22 cellular contexts compared by ENCODE assay signal in the genomic region with DNA sequence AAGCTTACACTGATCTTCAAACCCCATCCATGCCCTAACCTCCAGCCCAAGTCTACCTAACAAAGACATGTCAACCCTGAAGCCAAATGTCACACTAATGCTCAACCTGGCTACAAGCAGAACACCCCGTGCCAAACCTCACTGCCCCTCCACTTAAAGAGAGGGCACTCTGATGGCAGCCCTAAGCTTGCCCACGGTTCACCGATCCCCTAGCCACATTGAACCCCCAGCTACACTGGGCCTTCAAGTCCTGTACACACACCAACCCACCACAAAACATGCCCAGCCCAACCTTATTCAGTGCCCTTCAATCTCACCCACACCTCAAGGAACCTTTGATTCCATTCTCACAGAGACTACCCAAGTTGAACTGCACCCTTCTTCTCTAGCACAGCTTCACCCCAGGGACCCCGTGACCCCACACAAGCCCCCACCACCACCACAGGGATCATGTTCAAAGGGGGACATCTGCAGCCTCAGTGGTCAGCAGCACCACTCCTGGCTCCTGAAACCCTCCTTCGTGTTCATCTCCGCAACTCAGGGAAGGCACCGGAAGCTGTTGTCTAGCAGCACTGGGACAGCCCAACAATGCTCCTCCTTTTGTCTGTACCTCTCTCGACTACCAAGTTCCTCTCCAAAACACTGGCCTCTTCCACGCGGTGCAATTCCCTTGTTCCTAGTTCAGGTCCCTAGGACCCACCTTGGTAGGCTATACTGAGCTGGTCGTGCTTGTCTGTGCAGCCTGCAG.
DNase-seq lines count a peak whose midpoint lies in the region; ATAC-seq and TF ChIP-seq lines count a peak whose summit lies in the region.
"Had no signal": no experiment of that assay in that cellular context is flagged by ENCODE, and none has a peak within 500 bp of the region (broad histone marks: within the 10 kb centered on the region; RNA-seq: fewer than 3 reads in every experiment).

No MANE protein-coding gene starts in this region.

- TF ChIP-seq POLR2A in esophagus muscularis mucosa (IDR thresholded peaks at IDR 0.05; ENCODE audit: low read depth), result no peak

- H3K36me3 Mint-ChIP-seq in activated CD4-positive, alpha-beta T cell treated with anti-CD3 and anti-CD28 coated beads, Interleukin-2, amount 10 ng/mL, durations not matched to agents 24 days and 14 days (ENCODE audit: low read depth), result no peaks in the 10 kb centered on the region
- H3K36me3 Mint-ChIP-seq: CD8-positive, alpha-beta memory T cell; IgD-negative memory B cell had no signal

- no peak overlapping the region for H3K4me3 ChIP-seq in H7 (ENCODE audit: insufficient read depth, low read depth, low read length)
- H3K4me3 ChIP-seq in esophagus muscularis mucosa, result no peak overlapping the region
- H3K4me3 ChIP-seq in tibial artery, result no peak overlapping the region
- H3K4me3 ChIP-seq: BLaER1, Peyer's patch had no signal

- no peak overlapping the region for H3K4me3 Mint-ChIP-seq in activated CD4-positive, alpha-beta T cell treated with anti-CD3 and anti-CD28 coated beads, Interleukin-2, amount 10 ng/mL, durations not matched to agents 24 days and 14 days
- H3K4me3 Mint-ChIP-seq: CD8-positive, alpha-beta memory T cell; IgD-negative memory B cell had no signal

- no peaks in the 10 kb centered on the region for H3K9me3 Mint-ChIP-seq in activated CD4-positive, alpha-beta T cell treated with anti-CD3 and anti-CD28 coated beads, Interleukin-2, amount 10 ng/mL, durations not matched to agents 24 days and 14 days
- H3K9me3 Mint-ChIP-seq: CD8-positive, alpha-beta memory T cell; IgD-negative memory B cell had no signal

- no peaks in the 10 kb centered on the region for H3K27me3 ChIP-seq in H7 (ENCODE audit: control insufficient read depth, insufficient read depth, low read length)
- H3K27me3 ChIP-seq in esophagus muscularis mucosa, result peaks cover 0 to 9% (median 0%) of the 10 kb centered on the region in 4 donors
- H3K27me3 ChIP-seq in tibial artery, result no peaks in the 10 kb centered on the region
- H3K27me3 ChIP-seq: BLaER1, Peyer's patch had no signal

- no peaks in the 10 kb centered on the region for H3K27me3 Mint-ChIP-seq in activated CD4-positive, alpha-beta T cell treated with anti-CD3 and anti-CD28 coated beads, Interleukin-2, amount 10 ng/mL, durations not matched to agents 24 days and 14 days

- no peak for ATAC-seq in SK-N-SH treated with all-trans-retinoic acid at 6 μM for 48 hours
- ATAC-seq: Right ventricle myocardium inferior had no signal

- TF ChIP-seq CTCF in esophagus muscularis mucosa (IDR thresholded peaks at IDR 0.05) (no peak), tibial artery (IDR thresholded peaks at IDR 0.05) (no peak)

- DNase-seq in activated CD4-positive, alpha-beta T cell treated with anti-CD3 and anti-CD28 coated beads, Interleukin-2, amount 10 ng/mL, durations not matched to agents 24 days and 14 days, result peak; percentile 31
- no peak for DNase-seq in activated CD4-positive, alpha-beta T cell treated with anti-CD3 and anti-CD28 coated beads for 4 hours
- peak; percentile 10 for DNase-seq in H7
- peak; percentile 55 for DNase-seq in esophagus muscularis mucosa (ENCODE audit: extremely low spot score)
- DNase-seq in posterior vena cava (ENCODE audit: low spot score), result peak; percentile 56
- DNase-seq in NK-92 treated with Interleukin-12 subunit alpha and Interleukin-12 subunit beta, amount 100 ng/mL, for 24 hours (lab: John Stamatoyannopoulos, UW), result no peak
- no peak for DNase-seq in tibial artery
- DNase-seq: 8988T; CD8-positive, alpha-beta memory T cell; DND-41; Kasumi-1; MM.1S; NCI-H1105 treated with DMSO at 0.1 percent for 48 hours; NCI-H1694 treated with DMSO at 0.1 percent for 48 hours; NCI-H2107; NCI-H2227 treated with DMSO at 0.1 percent for 48 hours; NCI-H524 treated with DMSO at 0.1 percent for 48 hours; Peyer's patch had no signal

- TF ChIP-seq EP300 in esophagus muscularis mucosa (IDR thresholded peaks at IDR 0.05), result no peak

- H3K27ac ChIP-seq in esophagus muscularis mucosa (replicated peaks in 1 of 4) (no peak overlapping the region), tibial artery (no peak overlapping the region)
- H3K27ac ChIP-seq: BLaER1 had no signal

- no peaks in the 10 kb centered on the region for H3K4me1 Mint-ChIP-seq in activated CD4-positive, alpha-beta T cell treated with anti-CD3 and anti-CD28 coated beads, Interleukin-2, amount 10 ng/mL, durations not matched to agents 24 days and 14 days
- H3K4me1 Mint-ChIP-seq: CD8-positive, alpha-beta memory T cell had no signal

- H3K9me3 ChIP-seq in esophagus muscularis mucosa (no peaks in the 10 kb centered on the region), tibial artery (no peaks in the 10 kb centered on the region)
- H3K9me3 ChIP-seq: BLaER1, Peyer's patch had no signal

- WGBS in esophagus muscularis mucosa, result 89% methylated on average over 10 of the region's 11 CpGs

- H3K36me3 ChIP-seq in H7 (replicated peaks; ENCODE audit: control insufficient read depth, insufficient read depth, low read length) (no peaks in the 10 kb centered on the region), esophagus muscularis mucosa (no peaks in the 10 kb centered on the region), tibial artery (no peaks in the 10 kb centered on the region)
- H3K36me3 ChIP-seq: BLaER1, Peyer's patch had no signal

- intact Hi-C loops in activated CD4-positive, alpha-beta T cell treated with anti-CD3 and anti-CD28 coated beads, Interleukin-2, amount 10 ng/mL, durations not matched to agents 24 days and 14 days (cut with micrococcal nuclease), result no loop called here
- intact Hi-C loops in esophagus muscularis mucosa (cut with DNase I) (loop anchor here (5.0 to 10.0 kb wide), 3 partner anchors 218 to 816 kb away; a partner anchor contains a TSS), posterior vena cava (cut with DNase I) (loop anchor here in 1 of 2 donors (5.0 kb wide), 1 partner anchor 218 kb away; a partner anchor contains a TSS), tibial artery (cut with DNase I; ENCODE audit: low total_unique reads) (no loop called here)

- no peak overlapping the region for H3K27ac Mint-ChIP-seq in activated CD4-positive, alpha-beta T cell treated with anti-CD3 and anti-CD28 coated beads, Interleukin-2, amount 10 ng/mL, durations not matched to agents 24 days and 14 days
- H3K27ac Mint-ChIP-seq: CD8-positive, alpha-beta memory T cell; IgD-negative memory B cell had no signal

- H3K4me1 ChIP-seq in esophagus muscularis mucosa (no peaks in the 10 kb centered on the region), tibial artery (peaks cover 0 to 4% (median under 1%) of the 10 kb centered on the region in 4 donors)

TF ChIP-seq in SK-N-SH treated with all-trans-retinoic acid at 6 μM for 48 hours, 23 proteins besides CTCF, POLR2A, EP300 and RAD21:
- no peak for TF ChIP-seq ZFP3 (CRISPR knock-in tag; IDR thresholded peaks at IDR 0.05)
- TF ChIP-seq, protein P1, sequence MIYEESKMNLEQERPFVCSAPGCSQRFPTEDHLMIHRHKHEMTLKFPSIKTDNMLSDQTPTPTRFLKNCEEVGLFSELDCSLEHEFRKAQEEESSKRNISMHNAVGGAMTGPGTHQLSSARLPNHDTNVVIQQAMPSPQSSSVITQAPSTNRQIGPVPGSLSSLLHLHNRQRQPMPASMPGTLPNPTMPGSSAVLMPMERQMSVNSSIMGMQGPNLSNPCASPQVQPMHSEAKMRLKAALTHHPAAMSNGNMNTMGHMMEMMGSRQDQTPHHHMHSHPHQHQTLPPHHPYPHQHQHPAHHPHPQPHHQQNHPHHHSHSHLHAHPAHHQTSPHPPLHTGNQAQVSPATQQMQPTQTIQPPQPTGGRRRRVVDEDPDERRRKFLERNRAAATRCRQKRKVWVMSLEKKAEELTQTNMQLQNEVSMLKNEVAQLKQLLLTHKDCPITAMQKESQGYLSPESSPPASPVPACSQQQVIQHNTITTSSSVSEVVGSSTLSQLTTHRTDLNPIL (CRISPR knock-in tag; IDR thresholded peaks at IDR 0.05; ENCODE audit: low read depth), result no peak
- no peak for TF ChIP-seq ZNF8 (CRISPR knock-in tag; IDR thresholded peaks at IDR 0.05)
- TF ChIP-seq OSR1 (CRISPR knock-in tag; IDR thresholded peaks at IDR 0.05), result no peak
- TF ChIP-seq PPARA (CRISPR knock-in tag; IDR thresholded peaks at IDR 0.05; ENCODE audit: borderline replicate concordance), result no peak
- no peak for TF ChIP-seq BACH2 (CRISPR knock-in tag; IDR thresholded peaks at IDR 0.05; ENCODE audit: borderline replicate concordance)
- TF ChIP-seq CSDC2 (CRISPR knock-in tag; IDR thresholded peaks at IDR 0.05), result no peak
- no peak for TF ChIP-seq ZC3H10 (CRISPR knock-in tag; IDR thresholded peaks at IDR 0.05)

Comparison
In these comparisons a context has a peak if more than half of its experiments do, and no peak if none do; other contexts are left out.
1. DNase-seq: peak in activated CD4-positive, alpha-beta T cell treated with anti-CD3 and anti-CD28 coated beads, Interleukin-2, amount 10 ng/mL, durations not matched to agents 24 days and 14 days (single experiment), H7 (single experiment), esophagus muscularis mucosa (single experiment) and posterior vena cava (single experiment); none in activated CD4-positive, alpha-beta T cell treated with anti-CD3 and anti-CD28 coated beads for 4 hours (0 of 2), NK-92 treated with Interleukin-12 subunit alpha and Interleukin-12 subunit beta, amount 100 ng/mL, for 24 hours (single experiment) and tibial artery (0 of 2).